Comparison of ENCODE assay signal across 1 cellular context in genomic region chr21:29024474-29025327, GRCh38.
TF ChIP-seq lines count a peak whose summit lies in the region.

TSS of gene USP16 (plus strand) at chr21:29024668. CDS start at chr21:29027914, 3,246 bp downstream.

TF ChIP-seq in K562, 482 proteins besides CTCF, POLR2A, EP300 and RAD21 (continued from another document and continues in another):
- TF ChIP-seq FOXM1 (IDR thresholded peaks at IDR 0.05; ENCODE audit: low read depth) (peak; percentile 51; the same call in 1 of the 2 replicates), FOXM1 (CRISPR knock-in tag; IDR thresholded peaks at IDR 0.05; ENCODE audit: low read depth) (no peak), ZBTB7A (IDR thresholded peaks at IDR 0.05; ENCODE audit: borderline replicate concordance, control insufficient read depth, low read depth, low read length) (peak; percentile 82; the same call in 1 of the 2 replicates), NFE2L1 (tag; IDR thresholded peaks at IDR 0.05; ENCODE audit: borderline replicate concordance, low read depth) (no peak), GTF2E2 (tag; IDR thresholded peaks at IDR 0.05) (peak; percentile 91), ATF1 (CRISPR knock-in tag; IDR thresholded peaks at IDR 0.05) (peak; percentile 85), ATF1 (tag; IDR thresholded peaks at IDR 0.05) (peak; percentile 99), RHOXF2B (CRISPR knock-in tag; conservative IDR thresholded peaks at IDR 0.05) (no peak), HNRNPL (IDR thresholded peaks at IDR 0.05; ENCODE audit: low read depth, low read length) (no peak), MYC (IDR thresholded peaks at IDR 0.05; ENCODE audit: low read depth, low read length) (peak; percentile 88), MYC (CRISPR knock-in tag; IDR thresholded peaks at IDR 0.05; ENCODE audit: borderline replicate concordance, low read depth) (0 out of 2 replicates have a peak, but pooled peaks have one; percentile 74), MBD2 (IDR thresholded peaks at IDR 0.05; ENCODE audit: borderline replicate concordance, low read depth) (peak; percentile 95), XRCC5 (IDR thresholded peaks at IDR 0.05; ENCODE audit: low read depth, low read length) (peak; percentile 69), GTF3C2 (IDR thresholded peaks at IDR 0.05; ENCODE audit: borderline replicate concordance, extremely low read depth, insufficient read length) (no peak), NUFIP1 (IDR thresholded peaks at IDR 0.05; ENCODE audit: partially characterized antibody) (no peak), PRMT5 (CRISPR knock-in tag; IDR thresholded peaks at IDR 0.05) (no peak), ZNF133 (CRISPR knock-in tag; IDR thresholded peaks at IDR 0.05) (no peak), FOXK2 (conservative IDR thresholded peaks at IDR 0.05 in 1 of 2, IDR thresholded peaks at IDR 0.05 in 1 of 2; ENCODE audit: low read depth in 2 of 2) (peak; percentile 81 to 91), CC2D1A (IDR thresholded peaks at IDR 0.05) (peak; percentile 78; the same call in 1 of the 2 replicates), RBM39 (optimal IDR thresholded peaks at IDR 0.05; ENCODE audit: low read depth, low read length) (peak; percentile 24), HNRNPK (IDR thresholded peaks at IDR 0.05; ENCODE audit: low read depth, low read length, poor library complexity, severe bottlenecking) (no peak), HDAC1 (IDR thresholded peaks at IDR 0.05) (peak in 1 of 2 experiments; percentile 97; a peak in 2 of 4 replicates), TGIF2 (CRISPR knock-in tag; IDR thresholded peaks at IDR 0.05) (no peak), BCLAF1 (IDR thresholded peaks at IDR 0.05; ENCODE audit: borderline replicate concordance in 1 of 2, control insufficient read depth in 1 of 2, low read depth in 2 of 2, low read length in 1 of 2) (no peak), CBX1 (IDR thresholded peaks at IDR 0.05; ENCODE audit: low read depth) (no peak; the same call in 1 of the 2 replicates), BMI1 (IDR thresholded peaks at IDR 0.05; ENCODE audit: low read length) (no peak), E2F4 (CRISPR knock-in tag; IDR thresholded peaks at IDR 0.05; ENCODE audit: low read depth) (peak; percentile 46; the same call in 1 of the 2 replicates), SETDB1 (IDR thresholded peaks at IDR 0.05; ENCODE audit: low read length) (no peak), SRSF9 (IDR thresholded peaks at IDR 0.05; ENCODE audit: borderline replicate concordance, low read depth, low read length) (no peak), NBN (IDR thresholded peaks at IDR 0.05; ENCODE audit: low read depth) (peak; percentile 83), THRAP3 (IDR thresholded peaks at IDR 0.05; ENCODE audit: borderline replicate concordance) (no peak), ZNF589 (CRISPR knock-in tag; IDR thresholded peaks at IDR 0.05; ENCODE audit: low read depth) (0 out of 2 replicates have a peak, but pooled peaks have one; percentile 31), ILK (tag; IDR thresholded peaks at IDR 0.05; ENCODE audit: borderline replicate concordance, low read depth) (no peak), RB1 (IDR thresholded peaks at IDR 0.05; ENCODE audit: low read depth) (peak; percentile 27; the same call in 1 of the 2 replicates), ATF7 (IDR thresholded peaks at IDR 0.05) (peak; percentile 89), TCFL5 (CRISPR knock-in tag; conservative IDR thresholded peaks at IDR 0.05) (no peak), FOSL1 (tag; conservative IDR thresholded peaks at IDR 0.05) (0 out of 2 replicates have a peak, but pooled peaks have one; percentile 25), ETS1 (conservative IDR thresholded peaks at IDR 0.05; ENCODE audit: control insufficient read depth, low read depth, low read length) (peak; percentile 14), POLR2B (IDR thresholded peaks at IDR 0.05; ENCODE audit: low read depth, partially characterized antibody) (peak; percentile 79), ZNF239 (CRISPR knock-in tag; IDR thresholded peaks at IDR 0.05) (no peak), ZNF24 (IDR thresholded peaks at IDR 0.05) (no peak), C11orf30 (IDR thresholded peaks at IDR 0.05; ENCODE audit: low read depth) (peak; percentile 98), EZH2 (IDR thresholded peaks at IDR 0.05; ENCODE audit: borderline replicate concordance, low read depth, low read length) (no peak), TBL1XR1 (IDR thresholded peaks at IDR 0.05; ENCODE audit: low read length in 2 of 2) (peak in 1 of 2 experiments; percentile 79; a peak in 3 of 4 replicates), HDAC6 (IDR thresholded peaks at IDR 0.05; ENCODE audit: low read depth, low read length) (no peak), EGR1 (conservative IDR thresholded peaks at IDR 0.05) (peak; percentile 71), RNF2 (IDR thresholded peaks at IDR 0.05) (peak; percentile 74), ZNF143 (CRISPR knock-in tag; IDR thresholded peaks at IDR 0.05) (peak; percentile 81), MGA (IDR thresholded peaks at IDR 0.05) (no peak), SUPT5H (IDR thresholded peaks at IDR 0.05) (peak; percentile 90)
